In the genomic region with DNA sequence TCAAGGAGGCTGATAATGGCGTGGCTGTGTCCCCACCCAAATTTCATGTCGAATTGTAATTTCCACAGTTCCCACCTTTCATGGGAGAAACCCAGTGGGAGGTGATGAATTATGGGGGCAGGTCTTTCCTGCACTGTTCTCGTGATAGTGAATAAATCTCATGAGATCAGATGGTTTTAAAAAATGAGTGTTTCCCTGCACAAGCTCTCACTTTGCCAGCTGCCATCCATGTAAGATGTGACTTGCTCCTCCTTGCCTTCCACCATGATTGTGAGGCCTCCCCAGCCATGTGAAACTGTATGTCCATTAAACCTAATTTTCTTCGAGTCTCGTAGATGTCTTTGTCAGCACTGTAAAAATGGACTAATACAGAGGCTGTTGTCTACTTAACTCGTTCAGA, we compare ENCODE assay signal across 11 cellular contexts.
"Had no signal": no experiment of that assay in that cellular context is flagged by ENCODE, and none has a peak within 500 bp of the region (broad histone marks: within the 10 kb centered on the region; RNA-seq: fewer than 3 reads in every experiment).

No MANE protein-coding gene starts in this region.

- H3K4me3 ChIP-seq: GM23248, GM23338, HAP-1 had no signal

- DNase-seq: GM23248, GOT3, H7, H9, HCEC 1CT, HFFc6 had no signal

- H3K4me1 ChIP-seq: HAP-1 had no signal

- H2AFZ ChIP-seq: GM23248, GM23338 had no signal

- H3K4me2 ChIP-seq: GM23338 had no signal

- ATAC-seq: GM23338, HCT116 had no signal

- H3K9ac ChIP-seq: GM23248 had no signal

- H3K27ac ChIP-seq: GM23248 had no signal

- H3K36me3 ChIP-seq: HAP-1 had no signal

- H3K9me3 ChIP-seq: HAP-1 had no signal

- FAIRE-seq: H1, H54 had no signal
